Comparison of ENCODE assay signal across 2 cellular contexts in genomic region chr2:25671622-25672021, GRCh38.
TF ChIP-seq lines count a peak whose summit lies in the region.

No MANE protein-coding gene starts in this region.

TF ChIP-seq in HepG2, 621 proteins besides CTCF, POLR2A, EP300 and RAD21:
- TF ChIP-seq FUBP1 (CRISPR knock-in tag; IDR thresholded peaks at IDR 0.05; ENCODE audit: borderline replicate concordance) (no peak), CERS6 (CRISPR knock-in tag; IDR thresholded peaks at IDR 0.05) (no peak), SMAD1 (CRISPR knock-in tag; IDR thresholded peaks at IDR 0.05; ENCODE audit: borderline replicate concordance, low read depth) (no peak), ZNF782 (CRISPR knock-in tag; IDR thresholded peaks at IDR 0.05; ENCODE audit: borderline replicate concordance) (no peak), PAF1 (CRISPR knock-in tag; IDR thresholded peaks at IDR 0.05) (no peak), NFE2 (CRISPR knock-in tag; IDR thresholded peaks at IDR 0.05) (no peak), MIER2 (CRISPR knock-in tag; IDR thresholded peaks at IDR 0.05) (no peak), TARDBP (CRISPR knock-in tag; IDR thresholded peaks at IDR 0.05) (no peak), NRL (CRISPR knock-in tag; IDR thresholded peaks at IDR 0.05; ENCODE audit: borderline replicate concordance) (no peak), ZFP36 (IDR thresholded peaks at IDR 0.05; ENCODE audit: borderline replicate concordance, low read depth, low read length, partially characterized antibody) (no peak)

TF ChIP-seq in WTC11, 78 proteins besides CTCF, POLR2A, EP300 and RAD21 (continued from another document):
- TF ChIP-seq ZNF425 (CRISPR knock-in tag; conservative IDR thresholded peaks at IDR 0.05), result no peak
- no peak for TF ChIP-seq ZNF423 (CRISPR knock-in tag; IDR thresholded peaks at IDR 0.05)
- no peak for TF ChIP-seq ZBTB43 (CRISPR knock-in tag; IDR thresholded peaks at IDR 0.05)
- TF ChIP-seq SOX15 (CRISPR knock-in tag; IDR thresholded peaks at IDR 0.05), result no peak
- TF ChIP-seq ZNF512 (CRISPR knock-in tag; IDR thresholded peaks at IDR 0.05; ENCODE audit: borderline replicate concordance), result no peak
- no peak for TF ChIP-seq NFATC4 (CRISPR knock-in tag; IDR thresholded peaks at IDR 0.05)
- TF ChIP-seq PRDM15 (CRISPR knock-in tag; IDR thresholded peaks at IDR 0.05), result no peak
- TF ChIP-seq CREM (CRISPR knock-in tag; IDR thresholded peaks at IDR 0.05), result no peak
- TF ChIP-seq ZBTB21 (CRISPR knock-in tag; IDR thresholded peaks at IDR 0.05; ENCODE audit: borderline replicate concordance), result no peak
- no peak for TF ChIP-seq NFE2L1 (CRISPR knock-in tag; IDR thresholded peaks at IDR 0.05)
- no peak for TF ChIP-seq FOXK1 (CRISPR knock-in tag; IDR thresholded peaks at IDR 0.05)
- TF ChIP-seq SP1 (CRISPR knock-in tag; conservative IDR thresholded peaks at IDR 0.05), result no peak
- TF ChIP-seq GABPB1 (CRISPR knock-in tag; IDR thresholded peaks at IDR 0.05), result no peak
- TF ChIP-seq ARID4B (CRISPR knock-in tag; IDR thresholded peaks at IDR 0.05; ENCODE audit: borderline replicate concordance), result no peak
- TF ChIP-seq MLX (CRISPR knock-in tag; IDR thresholded peaks at IDR 0.05), result no peak
- no peak for TF ChIP-seq ZNF396 (CRISPR knock-in tag; IDR thresholded peaks at IDR 0.05; ENCODE audit: borderline replicate concordance)
- TF ChIP-seq PRRX2 (CRISPR knock-in tag; IDR thresholded peaks at IDR 0.05), result no peak
- TF ChIP-seq ATF3 (CRISPR knock-in tag; conservative IDR thresholded peaks at IDR 0.05), result no peak
